23 cellular contexts compared by ENCODE assay signal in genomic region chr10:49742683-49743463, GRCh38. TPM values are rescaled to one million over a fixed set of nuclear protein-coding genes. Genes with fewer than 3 reads are reported as not detected.
"Had no signal": no experiment of that assay in that cellular context is flagged by ENCODE, and none has a peak within 500 bp of the region (broad histone marks: within the 10 kb centered on the region; RNA-seq: fewer than 3 reads in every experiment).

No MANE protein-coding gene starts in this region.

- H3K4me2 ChIP-seq: smooth muscle cell had no signal

- H3K27me3 ChIP-seq: breast epithelium, right atrium auricular region, suprapubic skin, upper lobe of right lung had no signal

- DNase-seq: activated CD4-positive, alpha-beta memory T cell treated with anti-CD3 and anti-CD28 coated beads, Interleukin-2, amount 10 ng/mL, durations not matched to agents 7 days and 5 days; activated CD4-positive, alpha-beta T cell treated with anti-CD3 and anti-CD28 coated beads for 4 hours; activated T-cell treated with anti-CD3 and anti-CD28 coated beads, Interleukin-2, amount 50 U/mL, for 48 hours; central memory CD4-positive, alpha-beta T cell; effector CD8-positive, alpha-beta T cell; left cardiac atrium; left ventricle myocardium superior; midbrain; naive thymus-derived CD4-positive, alpha-beta T cell; occipital lobe; stimulated activated CD4-positive, alpha-beta T cell treated with anti-CD3 and anti-CD28 coated beads, Interleukin-15, amount 100 ng/mL, for 24 hours; stimulated activated CD4-positive, alpha-beta T cell treated with anti-CD3 and anti-CD28 coated beads, Interleukin-2, amount 100 ng/mL, for 24 hours; stimulated activated naive B cell treated with anti-CD40 and anti-IgM and Interleukin-4, amounts not matched to agents 10 μg/mL and 1 μg/mL and 100 μg/mL, for 72 hours; T-helper 9 cell; tibial artery; upper lobe of right lung had no signal

- H3K27ac ChIP-seq: breast epithelium, right atrium auricular region, suprapubic skin, tibial artery, upper lobe of right lung, VCaP had no signal

- H3K4me1 ChIP-seq: breast epithelium, right atrium auricular region, suprapubic skin, tibial artery, upper lobe of right lung had no signal

- H3K9me3 ChIP-seq: breast epithelium, right atrium auricular region, suprapubic skin, tibial artery, upper lobe of right lung had no signal

- ATAC-seq: activated CD8-positive, alpha-beta memory T cell treated with anti-CD3 and anti-CD28 coated beads, Interleukin-2, amount 10 ng/mL, durations not matched to agents 7 days and 5 days; activated naive CD4-positive, alpha-beta T cell treated with anti-CD3 and anti-CD28 coated beads, Interleukin-2, amount 50 U/mL, for 72 hours; left cardiac atrium; left ventricle myocardium superior; naive thymus-derived CD4-positive, alpha-beta T cell; stimulated activated naive B cell treated with anti-CD40 and anti-IgM and Interleukin-4, amounts not matched to agents 10 μg/mL and 1 μg/mL and 100 μg/mL, for 72 hours; upper lobe of right lung had no signal

- H3K4me3 ChIP-seq: breast epithelium, right atrium auricular region, smooth muscle cell, suprapubic skin, tibial artery, upper lobe of right lung had no signal

- H3K36me3 ChIP-seq: breast epithelium, right atrium auricular region, suprapubic skin, tibial artery, upper lobe of right lung had no signal

RNA-seq across cellular contexts. Expression of gene OGDHL, which starts 19.2 kb away (rescaled TPM):
- total RNA-seq: activated CD4-positive, alpha-beta memory T cell treated with anti-CD3 and anti-CD28 coated beads, Interleukin-2, amount 10 ng/mL, durations not matched to agents 7 days and 5 days; breast epithelium; naive thymus-derived CD4-positive, alpha-beta T cell had no signal
- polyA plus RNA-seq: naive thymus-derived CD4-positive, alpha-beta T cell had no signal
